ENCODE assay signal across 8 cellular contexts in the genomic region with DNA sequence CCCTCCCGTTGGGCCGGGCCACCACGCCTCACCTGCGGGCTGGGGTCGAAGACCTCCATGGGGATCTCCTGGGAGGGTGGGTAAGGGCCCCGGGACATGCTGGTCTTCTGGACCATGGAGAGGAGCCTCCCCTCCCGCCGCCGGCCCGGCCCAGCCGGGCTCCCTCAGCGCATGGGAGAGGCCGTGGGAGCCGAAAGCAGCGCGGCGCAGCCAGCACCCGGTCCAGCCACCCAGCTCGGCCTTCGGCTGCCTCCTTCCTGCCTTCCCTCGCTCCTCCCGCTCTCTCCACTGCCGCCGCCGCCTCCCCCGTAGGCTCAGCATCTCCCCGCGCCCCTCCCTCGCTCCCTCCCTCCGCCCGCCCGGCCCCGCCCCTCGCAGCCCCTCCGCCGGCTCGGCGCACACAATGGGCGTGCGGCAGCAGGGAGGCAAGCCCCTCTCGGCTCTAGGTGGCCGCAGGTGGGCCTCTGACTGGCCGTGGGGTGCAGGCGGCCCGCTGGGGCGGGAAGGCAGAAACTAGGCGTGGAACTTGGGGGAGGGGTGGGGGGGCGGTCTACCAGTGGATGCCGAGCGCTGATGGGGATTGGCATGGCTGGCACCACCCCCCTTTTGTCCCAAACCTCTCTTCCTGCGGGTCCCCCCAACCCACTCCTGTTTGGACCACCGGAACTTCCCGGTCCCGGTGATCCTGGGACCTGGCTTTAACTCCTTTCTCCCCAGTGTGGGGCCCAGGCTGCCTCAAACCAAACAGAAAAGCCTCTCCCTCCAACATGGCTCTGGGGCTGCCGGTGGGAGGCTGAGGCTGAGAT. TPM values are rescaled to one million over a fixed set of nuclear protein-coding genes. Genes with fewer than 3 reads are reported as not detected.
DNase-seq lines count a peak whose midpoint lies in the region; ATAC-seq, FAIRE-seq and TF ChIP-seq lines count a peak whose summit lies in the region.

A gene (minus strand): TSS at position 290 of the 806 bp plus-strand sequence. CDS start 174 bp downstream, at position 116.

- H3K27ac ChIP-seq in SJSA1: no peak within 1 kb of the TSS
- H3K27ac ChIP-seq in neutrophil: peak within 1 kb of the TSS; percentile 91

- no peaks in the 10 kb centered on the region for H3K9me3 ChIP-seq in SJSA1 (replicated peaks)
- no peaks in the 10 kb centered on the region for H3K9me3 ChIP-seq in neutrophil

- peaks cover 24% of the 10 kb centered on the region for H3K4me1 ChIP-seq in SJSA1 (replicated peaks)
- peaks cover 31 to 45% of the 10 kb centered on the region in 2 experiments for H3K4me1 ChIP-seq in neutrophil (ENCODE audit: control insufficient read depth in 1 of 2, insufficient read depth in 1 of 2, low read depth in 1 of 2, low read length in 1 of 2)

- no peak for FAIRE-seq in frontal cortex (lab: Jason Lieb, UNC)

- H3K36me3 ChIP-seq in SJSA1: peaks cover 27% of the 10 kb centered on the region
- peaks cover 12% of the 10 kb centered on the region for H3K36me3 ChIP-seq in neutrophil

- DNase-seq in Daoy (ENCODE audit: low read depth) (peak; percentile 84), KG1 (lab: John Stamatoyannopoulos, UW) (peak; percentile 31), SJSA1 (ENCODE audit: low read depth in 1 of 2, low spot score in 2 of 2) (peak; percentile 53 to 88), frontal cortex (ENCODE audit: low spot score in 2 of 2) (peak; percentile 81), stromal cell of bone marrow (ENCODE audit: low read depth) (peak; percentile 54)
- DNase-seq in activated naive CD4-positive, alpha-beta T cell treated with Interleukin-2 at 50 U/mL for 16 hours: peak; percentile 71

- H3K27me3 ChIP-seq in SJSA1 (replicated peaks) (no peaks in the 10 kb centered on the region), neutrophil (peaks cover 59% of the 10 kb centered on the region)

- TF ChIP-seq CTCF in neutrophil (IDR thresholded peaks at IDR 0.05): no peak

- no peak for ATAC-seq in GM21515 (IDR thresholded peaks at IDR 0.05; ENCODE audit: unreplicated experiment)

- H3K4me3 ChIP-seq in SJSA1: peak within 1 kb of the TSS; percentile 64
- H3K4me3 ChIP-seq in neutrophil (ENCODE audit: low read depth in 1 of 2, low read length in 1 of 2): peak within 1 kb of the TSS; percentile 46 to 67

RNA-seq across cellular contexts. Expression of the gene that starts here (rescaled TPM):
- total RNA-seq in Daoy (2014; rRNA removed; shearing (Covaris generic)): 0.89 and 1.0 TPM in 2 replicates
- 0.94 and 2.9 TPM in 2 replicates for total RNA-seq in SJSA1 (2014; rRNA removed; shearing (Covaris generic))
- 14.3 TPM for total RNA-seq in frontal cortex

Comparison
In these comparisons a context has a peak if more than half of its experiments do, and no peak if none do; other contexts are left out.
1. DNase-seq: peak in every context shown above with its lines; median percentile 84 in Daoy; 81 in frontal cortex; 71 in activated naive CD4-positive, alpha-beta T cell treated with Interleukin-2 at 50 U/mL for 16 hours; 70 in SJSA1; 54 in stromal cell of bone marrow; 31 in KG1.